26 cellular contexts compared by ENCODE assay signal in the genomic region with DNA sequence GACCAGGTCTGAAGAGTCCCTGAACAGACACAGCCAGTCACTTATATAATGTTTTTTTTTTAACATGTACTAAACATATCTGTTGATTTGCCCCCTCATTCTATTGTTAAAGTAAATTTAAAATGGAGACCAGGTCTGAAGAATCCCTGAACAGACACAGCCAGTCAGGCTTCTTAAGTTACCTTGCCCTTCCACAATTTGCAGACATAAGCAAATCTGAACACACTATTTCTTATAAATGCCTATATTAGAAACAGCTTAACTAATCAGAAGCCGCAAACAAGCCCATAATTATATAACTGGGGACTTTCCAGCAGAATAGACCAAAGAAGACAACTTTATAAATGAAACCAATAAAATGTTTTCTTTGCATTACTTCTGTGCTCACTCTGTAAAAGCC.
"Had no signal": no experiment of that assay in that cellular context is flagged by ENCODE, and none has a peak within 500 bp of the region (broad histone marks: within the 10 kb centered on the region; RNA-seq: fewer than 3 reads in every experiment).

No MANE protein-coding gene starts in this region.

- ATAC-seq: effector memory CD8-positive, alpha-beta T cell; esophagus mucosa; gastrocnemius medialis; heart right ventricle; left cardiac atrium; left lung; left ventricle myocardium superior; lower lobe of right lung; mucosa of descending colon had no signal

- FAIRE-seq: endometrium, islet of Langerhans, keratinocyte had no signal

- H3K27me3 ChIP-seq: colonic mucosa, esophagus squamous epithelium, gastrocnemius medialis, heart right ventricle, left lung had no signal

- H3K4me1 ChIP-seq: colonic mucosa, esophagus squamous epithelium, gastrocnemius medialis, heart right ventricle, left lung, lower lobe of right lung had no signal

- DNase-seq: colonic mucosa; cortex of kidney; effector CD8-positive, alpha-beta T cell; effector memory CD8-positive, alpha-beta T cell; endodermal cell; erythroblast; esophagus squamous epithelium; foreskin fibroblast; foreskin melanocyte; gastrocnemius medialis; glutamatergic neuron; head of caudate nucleus; heart right ventricle; hippocampal formation; left cardiac atrium; left lung; left ventricle myocardium superior; lower lobe of right lung; mesenchymal stem cell; mucosa of descending colon; naive B cell had no signal

- H3K27ac ChIP-seq: colonic mucosa, epithelial cell of prostate, esophagus squamous epithelium, gastrocnemius medialis, heart right ventricle, left lung, lower lobe of right lung had no signal

- H3K36me3 ChIP-seq: colonic mucosa, esophagus squamous epithelium, gastrocnemius medialis, heart right ventricle, left lung, lower lobe of right lung had no signal

- H3K9me3 ChIP-seq: colonic mucosa, esophagus squamous epithelium, gastrocnemius medialis, left lung, mucosa of descending colon had no signal

- H3K4me3 ChIP-seq: colonic mucosa, esophagus squamous epithelium, gastrocnemius medialis, heart right ventricle, left lung, lower lobe of right lung, mucosa of descending colon had no signal
